ENCODE assay signal across 36 cellular contexts in genomic region chr6:96286503-96286902, GRCh38.
"Had no signal": no experiment of that assay in that cellular context is flagged by ENCODE, and none has a peak within 500 bp of the region (broad histone marks: within the 10 kb centered on the region; RNA-seq: fewer than 3 reads in every experiment).

No MANE protein-coding gene starts in this region.

- H3K4me3 ChIP-seq: adrenal gland, body of pancreas, colonic mucosa, gastrocnemius medialis, hepatocyte, pancreas, prostate gland, sigmoid colon, smooth muscle cell, tibial nerve had no signal

- H3K4me1 Mint-ChIP-seq: activated CD4-positive, alpha-beta T cell treated with anti-CD3 and anti-CD28 coated beads, Interleukin-2, amount 10 ng/mL, durations not matched to agents 24 days and 14 days; activated naive CD8-positive, alpha-beta T cell treated with anti-CD3 and anti-CD28 coated beads for 36 hours; immature natural killer cell; naive thymus-derived CD8-positive, alpha-beta T cell; neural crest cell had no signal

- H3K4me3 Mint-ChIP-seq: activated CD4-positive, alpha-beta memory T cell treated with anti-CD3 and anti-CD28 coated beads for 36 hours; activated CD4-positive, alpha-beta T cell treated with anti-CD3 and anti-CD28 coated beads, Interleukin-2, amount 10 ng/mL, durations not matched to agents 24 days and 14 days; activated naive CD4-positive, alpha-beta T cell treated with anti-CD3 and anti-CD28 coated beads for 36 hours; activated naive CD8-positive, alpha-beta T cell treated with anti-CD3 and anti-CD28 coated beads for 36 hours; activated T-helper 1 cell treated with anti-CD3 and anti-CD28 coated beads, Interleukin-12 subunit alpha, Interleukin-12 subunit beta, Interleukin-2, Interleukin-4 antibody, amounts not matched to agents 30 ng/mL and 10 ng/mL and 1 ng/mL, durations not matched to agents 14 hours and 24 hours and 36 hours; immature natural killer cell; naive thymus-derived CD8-positive, alpha-beta T cell; neural crest cell had no signal

- H3K4me1 ChIP-seq: adrenal gland, body of pancreas, colonic mucosa, gastrocnemius medialis, pancreas, prostate gland, sigmoid colon, tibial nerve had no signal

- H3K27me3 Mint-ChIP-seq: activated CD4-positive, alpha-beta memory T cell treated with anti-CD3 and anti-CD28 coated beads for 36 hours; activated CD4-positive, alpha-beta T cell treated with anti-CD3 and anti-CD28 coated beads, Interleukin-2, amount 10 ng/mL, durations not matched to agents 24 days and 14 days had no signal

- H3K27ac Mint-ChIP-seq: activated CD4-positive, alpha-beta memory T cell treated with anti-CD3 and anti-CD28 coated beads for 36 hours; activated CD4-positive, alpha-beta T cell treated with anti-CD3 and anti-CD28 coated beads, Interleukin-2, amount 10 ng/mL, durations not matched to agents 24 days and 14 days; activated naive CD4-positive, alpha-beta T cell treated with anti-CD3 and anti-CD28 coated beads for 36 hours; activated naive CD8-positive, alpha-beta T cell treated with anti-CD3 and anti-CD28 coated beads for 36 hours; activated T-helper 1 cell treated with anti-CD3 and anti-CD28 coated beads, Interleukin-12 subunit alpha, Interleukin-12 subunit beta, Interleukin-2, Interleukin-4 antibody, amounts not matched to agents 30 ng/mL and 10 ng/mL and 1 ng/mL, durations not matched to agents 14 hours and 24 hours and 36 hours; immature natural killer cell; naive thymus-derived CD8-positive, alpha-beta T cell had no signal

- H3K27me3 ChIP-seq: adrenal gland, body of pancreas, colonic mucosa, gastrocnemius medialis, hepatocyte, pancreas, sigmoid colon, tibial nerve had no signal

- ATAC-seq: body of pancreas; gastrocnemius medialis; left colon; naive thymus-derived CD8-positive, alpha-beta T cell; pancreas had no signal

- H3K27ac ChIP-seq: adrenal gland, body of pancreas, colonic mucosa, gastrocnemius medialis, hepatocyte, pancreas, prostate gland, sigmoid colon, tibial nerve, WERI-Rb-1 had no signal

- H3K36me3 ChIP-seq: adrenal gland, colonic mucosa, gastrocnemius medialis, pancreas, prostate gland, sigmoid colon, tibial nerve, WERI-Rb-1 had no signal

- H3K9me3 Mint-ChIP-seq: activated CD4-positive, alpha-beta T cell treated with anti-CD3 and anti-CD28 coated beads, Interleukin-2, amount 10 ng/mL, durations not matched to agents 24 days and 14 days; activated naive CD8-positive, alpha-beta T cell treated with anti-CD3 and anti-CD28 coated beads for 36 hours; activated T-helper 1 cell treated with anti-CD3 and anti-CD28 coated beads, Interleukin-12 subunit alpha, Interleukin-12 subunit beta, Interleukin-2, Interleukin-4 antibody, amounts not matched to agents 30 ng/mL and 10 ng/mL and 1 ng/mL, durations not matched to agents 14 hours and 24 hours and 36 hours; neural crest cell had no signal

- DNase-seq: activated CD4-positive, alpha-beta memory T cell treated with anti-CD3 and anti-CD28 coated beads for 36 hours; activated CD4-positive, alpha-beta T cell treated with anti-CD3 and anti-CD28 coated beads, Interleukin-2, amount 10 ng/mL, durations not matched to agents 24 days and 14 days; activated CD4-positive, CD25-positive, alpha-beta regulatory T cell treated with anti-CD3 and anti-CD28 coated beads, Interleukin-2, amount 50 U/mL, for 72 hours; activated CD8-positive, alpha-beta memory T cell treated with anti-CD3 and anti-CD28 coated beads, Interleukin-2, amount 50 U/mL, for 4 hours; activated effector memory CD4-positive, alpha-beta T cell treated with anti-CD3 and anti-CD28 coated beads, Interleukin-2, amount 50 U/mL, for 16 hours; activated naive CD4-positive, alpha-beta T cell treated with anti-CD3 and anti-CD28 coated beads for 36 hours; activated naive CD8-positive, alpha-beta T cell treated with anti-CD3 and anti-CD28 coated beads for 36 hours; activated T-cell treated with anti-CD3 and anti-CD28 coated beads, Interleukin-2, amount 50 U/mL, for 1 hour; adrenal gland; aorta; body of pancreas; colonic mucosa; effector memory CD4-positive, alpha-beta T cell; erythroblast; gastrocnemius medialis; immature natural killer cell; kidney; left colon; mammary epithelial cell; midbrain; naive thymus-derived CD8-positive, alpha-beta T cell; nucleus accumbens; pancreas; retina; sigmoid colon; stimulated activated CD4-positive, alpha-beta T cell treated with anti-CD3 and anti-CD28 coated beads, Interleukin-15, amount 100 ng/mL, for 24 hours; stimulated activated CD4-positive, alpha-beta T cell treated with anti-CD3 and anti-CD28 coated beads, Interleukin-2, amount 100 ng/mL, for 24 hours; stimulated activated naive CD4-positive, alpha-beta T cell; T-helper 9 cell; WERI-Rb-1 had no signal

- H3K9me3 ChIP-seq: adrenal gland, body of pancreas, colonic mucosa, gastrocnemius medialis, pancreas, prostate gland, sigmoid colon, tibial nerve had no signal

- H3K36me3 Mint-ChIP-seq: activated CD4-positive, alpha-beta memory T cell treated with anti-CD3 and anti-CD28 coated beads for 36 hours; activated naive CD8-positive, alpha-beta T cell treated with anti-CD3 and anti-CD28 coated beads for 36 hours; immature natural killer cell; naive thymus-derived CD8-positive, alpha-beta T cell had no signal
